ENCODE assay signal across 34 cellular contexts in genomic region chr3:35521196-35521595, GRCh38.
"Had no signal": no experiment of that assay in that cellular context is flagged by ENCODE, and none has a peak within 500 bp of the region (broad histone marks: within the 10 kb centered on the region; RNA-seq: fewer than 3 reads in every experiment).

No MANE protein-coding gene starts in this region.

- H3K4me3 ChIP-seq: adrenal gland, cardiac muscle cell had no signal

- H3K36me3 Mint-ChIP-seq: activated CD4-positive, alpha-beta memory T cell treated with anti-CD3 and anti-CD28 coated beads for 36 hours; activated naive CD4-positive, alpha-beta T cell treated with anti-CD3 and anti-CD28 coated beads, Interleukin-2, amount 50 U/mL, for 72 hours; activated naive CD8-positive, alpha-beta T cell treated with anti-CD3 and anti-CD28 coated beads for 36 hours; brain; T-cell had no signal

- H3K4me1 Mint-ChIP-seq: activated CD4-positive, alpha-beta T cell treated with anti-CD3 and anti-CD28 coated beads, Interleukin-2, amount 10 ng/mL, durations not matched to agents 24 days and 14 days; activated naive CD8-positive, alpha-beta T cell treated with anti-CD3 and anti-CD28 coated beads for 36 hours; activated T-helper 17 cell treated with anti-CD3 and anti-CD28 coated beads, Interleukin-2, amount 50 U/mL, for 72 hours; central memory CD8-positive, alpha-beta T cell; T-helper 17 cell had no signal

- H3K27ac ChIP-seq: adrenal gland, cardiac muscle cell, VCaP had no signal

- DNase-seq: activated B cell treated with CpG ODN at 0.5 μM for 24 hours; activated CD4-positive, alpha-beta memory T cell treated with anti-CD3 and anti-CD28 coated beads for 36 hours; activated CD4-positive, alpha-beta T cell treated with anti-CD3 and anti-CD28 coated beads for 4 hours; activated CD4-positive, alpha-beta T cell treated with anti-CD3 and anti-CD28 coated beads, Interleukin-2, amount 10 ng/mL, durations not matched to agents 24 days and 14 days; activated CD4-positive, alpha-beta T cell treated with anti-CD3 and anti-CD28 coated beads, Interleukin-2, amount 50 U/mL, for 1 hour; activated CD4-positive, alpha-beta T cell treated with anti-CD3 and anti-CD28 coated beads, Interleukin-2, amount 50 U/mL, for 4 hours; activated CD4-positive, CD25-positive, alpha-beta regulatory T cell treated with anti-CD3 and anti-CD28 coated beads, Interleukin-2, amount 50 U/mL, for 72 hours; activated CD8-positive, alpha-beta memory T cell treated with anti-CD3 and anti-CD28 coated beads, Interleukin-2, amount 50 U/mL, for 4 hours; activated CD8-positive, alpha-beta T cell treated with anti-CD3 and anti-CD28 coated beads for 36 hours; activated effector memory CD4-positive, alpha-beta T cell treated with anti-CD3 and anti-CD28 coated beads, Interleukin-2, amount 50 U/mL, for 16 hours; activated gamma-delta T cell treated with Interleukin-2 at 50 U/mL for 16 hours; activated naive CD4-positive, alpha-beta T cell; activated naive CD4-positive, alpha-beta T cell treated with anti-CD3 and anti-CD28 coated beads for 36 hours; activated naive CD4-positive, alpha-beta T cell treated with anti-CD3 and anti-CD28 coated beads, Interleukin-2, amount 50 U/mL, for 16 hours; activated naive CD8-positive, alpha-beta T cell treated with anti-CD3 and anti-CD28 coated beads for 36 hours; activated T-cell treated with anti-CD3 and anti-CD28 coated beads for 4 hours; activated T-cell treated with anti-CD3 and anti-CD28 coated beads, Interleukin-2, amount 50 U/mL, for 1 hour; activated T-cell treated with anti-CD3 and anti-CD28 coated beads, Interleukin-2, amount 50 U/mL, for 4 hours; activated T-cell treated with anti-CD3 and anti-CD28 coated beads, Interleukin-2, amount 50 U/mL, for 72 hours; adrenal gland; amniotic stem cell; aorta; caudate nucleus; cerebellar nuclear complex; T-cell; T-helper 17 cell; T1000 had no signal

- H3K4me1 ChIP-seq: adrenal gland had no signal

- H3K36me3 ChIP-seq: adrenal gland, cardiac muscle cell had no signal

- H3K9me3 ChIP-seq: adrenal gland had no signal

- H3K9me3 Mint-ChIP-seq: activated B cell treated with CpG ODN at 0.5 μM for 24 hours; activated CD4-positive, alpha-beta T cell treated with anti-CD3 and anti-CD28 coated beads, Interleukin-2, amount 10 ng/mL, durations not matched to agents 24 days and 14 days; activated CD8-positive, alpha-beta T cell treated with anti-CD3 and anti-CD28 coated beads for 36 hours; activated T-helper 1 cell treated with anti-CD3 and anti-CD28 coated beads, Interleukin-12 subunit alpha, Interleukin-12 subunit beta, Interleukin-2, Interleukin-4 antibody, amounts not matched to agents 30 ng/mL and 10 ng/mL and 1 ng/mL, durations not matched to agents 14 hours and 24 hours and 36 hours had no signal

- H3K27me3 Mint-ChIP-seq: activated B cell treated with CpG ODN at 0.5 μM for 24 hours; activated CD4-positive, alpha-beta memory T cell treated with anti-CD3 and anti-CD28 coated beads for 36 hours; activated CD4-positive, alpha-beta T cell treated with anti-CD3 and anti-CD28 coated beads, Interleukin-2, amount 10 ng/mL, durations not matched to agents 24 days and 14 days; activated CD8-positive, alpha-beta T cell treated with anti-CD3 and anti-CD28 coated beads for 36 hours; activated naive CD8-positive, alpha-beta T cell treated with anti-CD3 and anti-CD28 coated beads for 36 hours; activated T-helper 17 cell treated with anti-CD3 and anti-CD28 coated beads, Interleukin-2, amount 50 U/mL, for 72 hours; central memory CD8-positive, alpha-beta T cell; T-cell; T-helper 17 cell had no signal

- H3K27ac Mint-ChIP-seq: activated B cell treated with CpG ODN at 0.5 μM for 24 hours; activated CD4-positive, alpha-beta memory T cell treated with anti-CD3 and anti-CD28 coated beads for 36 hours; activated CD4-positive, alpha-beta T cell treated with anti-CD3 and anti-CD28 coated beads, Interleukin-2, amount 10 ng/mL, durations not matched to agents 24 days and 14 days; activated CD8-positive, alpha-beta T cell treated with anti-CD3 and anti-CD28 coated beads for 36 hours; activated naive CD4-positive, alpha-beta T cell treated with anti-CD3 and anti-CD28 coated beads for 36 hours; activated naive CD4-positive, alpha-beta T cell treated with anti-CD3 and anti-CD28 coated beads, Interleukin-2, amount 50 U/mL, for 72 hours; activated naive CD8-positive, alpha-beta T cell treated with anti-CD3 and anti-CD28 coated beads for 36 hours; activated T-cell treated with anti-CD3 and anti-CD28 coated beads, Interleukin-2, amount 50 U/mL, for 72 hours; activated T-helper 1 cell treated with anti-CD3 and anti-CD28 coated beads, Interleukin-12 subunit alpha, Interleukin-12 subunit beta, Interleukin-2, Interleukin-4 antibody, amounts not matched to agents 30 ng/mL and 10 ng/mL and 1 ng/mL, durations not matched to agents 14 hours and 24 hours and 36 hours; activated T-helper 17 cell treated with anti-CD3 and anti-CD28 coated beads, Interleukin-2, amount 50 U/mL, for 72 hours; brain; T-cell; T-helper 17 cell had no signal

- H3K4me3 Mint-ChIP-seq: activated B cell treated with CpG ODN at 0.5 μM for 24 hours; activated CD4-positive, alpha-beta memory T cell treated with anti-CD3 and anti-CD28 coated beads for 36 hours; activated CD4-positive, alpha-beta T cell treated with anti-CD3 and anti-CD28 coated beads, Interleukin-2, amount 10 ng/mL, durations not matched to agents 24 days and 14 days; activated CD8-positive, alpha-beta T cell treated with anti-CD3 and anti-CD28 coated beads for 36 hours; activated naive CD4-positive, alpha-beta T cell treated with anti-CD3 and anti-CD28 coated beads for 36 hours; activated naive CD8-positive, alpha-beta T cell treated with anti-CD3 and anti-CD28 coated beads for 36 hours; activated T-cell treated with anti-CD3 and anti-CD28 coated beads, Interleukin-2, amount 50 U/mL, for 4 hours; activated T-cell treated with anti-CD3 and anti-CD28 coated beads, Interleukin-2, amount 50 U/mL, for 72 hours; activated T-helper 1 cell treated with anti-CD3 and anti-CD28 coated beads, Interleukin-12 subunit alpha, Interleukin-12 subunit beta, Interleukin-2, Interleukin-4 antibody, amounts not matched to agents 30 ng/mL and 10 ng/mL and 1 ng/mL, durations not matched to agents 14 hours and 24 hours and 36 hours; activated T-helper 17 cell treated with anti-CD3 and anti-CD28 coated beads, Interleukin-2, amount 50 U/mL, for 72 hours; brain; central memory CD8-positive, alpha-beta T cell; T-cell; T-helper 17 cell had no signal

- H3K27me3 ChIP-seq: adrenal gland, cardiac muscle cell had no signal
